9 cellular contexts compared by ENCODE assay signal in genomic region chr18:34223164-34223892, GRCh38. TPM values are rescaled to one million over a fixed set of nuclear protein-coding genes. Genes with fewer than 3 reads are reported as not detected.
DNase-seq lines count a peak whose midpoint lies in the region; ATAC-seq, FAIRE-seq and TF ChIP-seq lines count a peak whose summit lies in the region.
"Had no signal": no experiment of that assay in that cellular context is flagged by ENCODE, and none has a peak within 500 bp of the region (broad histone marks: within the 10 kb centered on the region; RNA-seq: fewer than 3 reads in every experiment).

No MANE protein-coding gene starts in this region.

- no peaks in the 10 kb centered on the region for H3K36me3 ChIP-seq in HUES6 (ENCODE audit: control insufficient read depth, insufficient read depth, low read length)
- no peaks in the 10 kb centered on the region for H3K36me3 ChIP-seq in brain microvascular endothelial cell (replicated peaks)

- peaks cover 17% of the 10 kb centered on the region; the same call in 1 of the 2 replicates for H3K4me1 ChIP-seq in HUES6 (ENCODE audit: control insufficient read depth, insufficient read depth, low read length)

- in situ Hi-C loops in brain microvascular endothelial cell (cut with HindIII; ENCODE audit: low pct_ligation_motif_present, low sequenced_read_pairs) = no loop called here

- FAIRE-seq in GM12892 (lab: Jason Lieb, UNC) = no peak

- peak; percentile 10 for DNase-seq in AG08396 (ENCODE audit: low spot score)
- DNase-seq in brain microvascular endothelial cell = no peak
- peak; percentile 79 for DNase-seq in mesenteric fat pad (ENCODE audit: low spot score)
- no peak for DNase-seq in GM12892 (ENCODE audit: insufficient read length)
- no peak for DNase-seq in RKO (ENCODE audit: low spot score)

- TF ChIP-seq CTCF in brain microvascular endothelial cell (IDR thresholded peaks at IDR 0.05; ENCODE audit: low read depth, low read length, missing control alignments) = no peak

- peak overlapping the region; percentile 38 for H3K9ac ChIP-seq in HUES6 (ENCODE audit: low read length)

- H3K4me3 ChIP-seq in HUES6 (ENCODE audit: low read depth, low read length) = peak overlapping the region; percentile 97
- H3K4me3 ChIP-seq in brain microvascular endothelial cell (ENCODE audit: low read depth, low read length) = peak overlapping the region; percentile 52

- H3K27ac ChIP-seq in HUES6 (ENCODE audit: low read depth, low read length) (no peak overlapping the region), brain microvascular endothelial cell (no peak overlapping the region)

- no peaks in the 10 kb centered on the region for H3K9me3 ChIP-seq in HUES6 (ENCODE audit: control insufficient read depth, insufficient read depth, low read depth, low read length)

- H3K27me3 ChIP-seq in HUES6 (ENCODE audit: control insufficient read depth, insufficient read depth, low read length) = peaks cover 89% of the 10 kb centered on the region
- H3K27me3 ChIP-seq in brain microvascular endothelial cell (replicated peaks) = peaks cover 44% of the 10 kb centered on the region

- no peak for TF ChIP-seq POLR2A in GM12892 (IDR thresholded peaks at IDR 0.05; ENCODE audit: low read depth, low read length)

- ATAC-seq in HG02763 (IDR thresholded peaks at IDR 0.05; ENCODE audit: unreplicated experiment) (no peak), HG02973 (IDR thresholded peaks at IDR 0.05; ENCODE audit: unreplicated experiment) (no peak)

RNA-seq across cellular contexts. Expression of gene NOL4, which starts 1.4 kb away (rescaled TPM):
- not detected for total RNA-seq in mesenteric fat pad
- 3.0 TPM for polyA plus RNA-seq in GM12892 (2012; ENCODE audit: missing spikeins)
- total RNA-seq: lung microvascular endothelial cell had no signal

Comparison
In these comparisons a context has a peak if more than half of its experiments do, and no peak if none do; other contexts are left out.
1. DNase-seq: peak in AG08396 (single experiment) and mesenteric fat pad (single experiment); none in brain microvascular endothelial cell (single experiment), GM12892 (single experiment) and RKO (single experiment).